In genomic region chr7:139571651-139572050, GRCh38 we compare ENCODE assay signal across 22 cellular contexts. TPM values are rescaled to one million over a fixed set of nuclear protein-coding genes. Genes with fewer than 3 reads are reported as not detected.
DNase-seq lines count a peak whose midpoint lies in the region; ATAC-seq and TF ChIP-seq lines count a peak whose summit lies in the region.
"Had no signal": no experiment of that assay in that cellular context is flagged by ENCODE, and none has a peak within 500 bp of the region (broad histone marks: within the 10 kb centered on the region; RNA-seq: fewer than 3 reads in every experiment).

No MANE protein-coding gene starts in this region.

- H3K4me1 ChIP-seq in spleen: no peaks in the 10 kb centered on the region
- H3K4me1 ChIP-seq: A549 had no signal

- H3K36me3 Mint-ChIP-seq in activated CD8-positive, alpha-beta memory T cell treated with anti-CD3 and anti-CD28 coated beads, Interleukin-2, amount 10 ng/mL, durations not matched to agents 7 days and 5 days: no peaks in the 10 kb centered on the region

- CTCF ChIA-PET in activated CD8-positive, alpha-beta memory T cell treated with anti-CD3 and anti-CD28 coated beads, Interleukin-2, amount 10 ng/mL, durations not matched to agents 7 days and 5 days (lab: Charles Lee): no interaction called here

- no peak overlapping the region for H3K4me3 ChIP-seq in spleen
- H3K4me3 ChIP-seq: A549, BLaER1 had no signal

- H3K27ac Mint-ChIP-seq in activated CD8-positive, alpha-beta memory T cell treated with anti-CD3 and anti-CD28 coated beads, Interleukin-2, amount 10 ng/mL, durations not matched to agents 7 days and 5 days: no peak overlapping the region
- H3K27ac Mint-ChIP-seq: CD8-positive, alpha-beta T cell; HFFc6 had no signal

- H3K4me3 Mint-ChIP-seq in activated CD8-positive, alpha-beta memory T cell treated with anti-CD3 and anti-CD28 coated beads, Interleukin-2, amount 10 ng/mL, durations not matched to agents 7 days and 5 days: no peak overlapping the region
- H3K4me3 Mint-ChIP-seq: CD8-positive, alpha-beta T cell; HFFc6 had no signal

- no peak overlapping the region for H3K27ac ChIP-seq in spleen
- H3K27ac ChIP-seq: 22Rv1, A549, BLaER1, HL-60 had no signal

- no peaks in the 10 kb centered on the region for H3K27me3 Mint-ChIP-seq in activated CD8-positive, alpha-beta memory T cell treated with anti-CD3 and anti-CD28 coated beads, Interleukin-2, amount 10 ng/mL, durations not matched to agents 7 days and 5 days

- peak; percentile 15 for DNase-seq in activated CD8-positive, alpha-beta memory T cell treated with anti-CD3 and anti-CD28 coated beads for 24 hours
- no peak for DNase-seq in activated CD8-positive, alpha-beta memory T cell treated with anti-CD3 and anti-CD28 coated beads, Interleukin-2, amount 10 ng/mL, durations not matched to agents 7 days and 5 days
- DNase-seq in mesenteric fat pad (ENCODE audit: low spot score): peak; percentile 47
- peak; percentile 39 for DNase-seq in spleen
- DNase-seq in Ammon's horn (ENCODE audit: low spot score): no peak
- DNase-seq in GM13977 (ENCODE audit: low spot score): no peak
- DNase-seq in erythroblast (lab: John Stamatoyannopoulos, UW): no peak
- DNase-seq: AML-193; Calu3; CD8-positive, alpha-beta T cell; GDM1; GOT3; HFFc6; IMR-90; KBM-7 had no signal

- no peaks in the 10 kb centered on the region for H3K4me1 Mint-ChIP-seq in activated CD8-positive, alpha-beta memory T cell treated with anti-CD3 and anti-CD28 coated beads, Interleukin-2, amount 10 ng/mL, durations not matched to agents 7 days and 5 days

- TF ChIP-seq CTCF in spleen (IDR thresholded peaks at IDR 0.05 in 8 of 11, conservative IDR thresholded peaks at IDR 0.05 in 3 of 11) (no peak), GM13977 (IDR thresholded peaks at IDR 0.05; ENCODE audit: extremely low read depth, insufficient read depth, missing control alignments) (no peak)

- TF ChIP-seq POLR2A in spleen (IDR thresholded peaks at IDR 0.05): no peak
- TF ChIP-seq POLR2A in erythroblast (IDR thresholded peaks at IDR 0.05; ENCODE audit: low read length): no peak

- H3K9me3 ChIP-seq in spleen: no peaks in the 10 kb centered on the region
- H3K9me3 ChIP-seq: A549, BLaER1 had no signal

- H3K9me3 Mint-ChIP-seq in activated CD8-positive, alpha-beta memory T cell treated with anti-CD3 and anti-CD28 coated beads, Interleukin-2, amount 10 ng/mL, durations not matched to agents 7 days and 5 days (ENCODE audit: low read depth): no peaks in the 10 kb centered on the region
- H3K9me3 Mint-ChIP-seq: CD8-positive, alpha-beta T cell; HFFc6 had no signal

- 95 to 98% (median 96%) methylated on average over 20 of the region's 20 CpGs for WGBS in spleen, 5 donors

- intact Hi-C loops in spleen (cut with DNase I; ENCODE audit: low total_unique reads): no loop called here

- H3K36me3 ChIP-seq in spleen: peaks cover 0 to 100% (median 46%) of the 10 kb centered on the region in 6 donors

- no peak for ATAC-seq in activated CD8-positive, alpha-beta memory T cell treated with anti-CD3 and anti-CD28 coated beads, Interleukin-2, amount 10 ng/mL, durations not matched to agents 7 days and 5 days
- ATAC-seq: A549; CD8-positive, alpha-beta T cell; HCT116 had no signal

- in situ Hi-C loops in GM13977 (cut with MboI; ENCODE audit: low pct_unique_long_range_greater_than_20kb, low sequenced_read_pairs, unreplicated experiment): no loop called here

- H3K27me3 ChIP-seq in spleen (replicated peaks in 1 of 7): no peaks in the 10 kb centered on the region
- H3K27me3 ChIP-seq: BLaER1 had no signal

RNA-seq across cellular contexts. Expression of gene CLEC2L, which starts 48.2 kb away (rescaled TPM):
- not detected for total RNA-seq in activated CD8-positive, alpha-beta memory T cell treated with anti-CD3 and anti-CD28 coated beads, Interleukin-2, amount 10 ng/mL, durations not matched to agents 7 days and 5 days
- total RNA-seq in mesenteric fat pad (not detected), spleen (not detected)
- polyA plus RNA-seq in spleen: under 1 TPM in 1 of 3 donors, not detected in 2; 0.11 TPM
- total RNA-seq: Calu3; CD8-positive, alpha-beta T cell; H7; HFFc6; HT1080; IMR-90 had no signal
- polyA plus RNA-seq: IMR-90 had no signal

Comparison
In these comparisons a context has a peak if more than half of its experiments do, and no peak if none do; other contexts are left out.
1. DNase-seq: peak in activated CD8-positive, alpha-beta memory T cell treated with anti-CD3 and anti-CD28 coated beads for 24 hours (single experiment), mesenteric fat pad (single experiment) and spleen (single experiment); none in activated CD8-positive, alpha-beta memory T cell treated with anti-CD3 and anti-CD28 coated beads, Interleukin-2, amount 10 ng/mL, durations not matched to agents 7 days and 5 days (single experiment), Ammon's horn (single experiment), GM13977 (single experiment) and erythroblast (0 of 2).